ENCODE assay signal across 27 cellular contexts in genomic region chr19:56094449-56094848, GRCh38.
"Had no signal": no experiment of that assay in that cellular context is flagged by ENCODE, and none has a peak within 500 bp of the region (broad histone marks: within the 10 kb centered on the region; RNA-seq: fewer than 3 reads in every experiment).

No MANE protein-coding gene starts in this region.

- DNase-seq: heart right ventricle; islet precursor cell; kidney glomerular epithelial cell; left colon; mammary epithelial cell; mesenchymal stem cell; naive B cell; natural killer cell; nephron progenitor cell; occipital lobe; ovary; right lobe of liver; stimulated activated CD4-positive, alpha-beta T cell treated with anti-CD3 and anti-CD28 coated beads, Interleukin-2, amount 100 ng/mL, for 24 hours; stimulated activated CD4-positive, alpha-beta T cell treated with anti-CD3 and anti-CD28 coated beads, Interleukin-4, amount 100 ng/mL, for 1 hour; stimulated activated naive CD4-positive, alpha-beta T cell treated with Interleukin-2 at 50 U/mL for 16 hours; stimulated activated naive CD8-positive, alpha-beta T cell treated with anti-CD3 and anti-CD28 coated beads, Interleukin-15, amount 100 ng/mL, for 72 hours; substantia nigra; uterus had no signal

- H3K27ac ChIP-seq: heart right ventricle, hepatocyte, left lung, lower lobe of right lung, neural progenitor cell, neutrophil, ovary, right atrium auricular region, right lobe of liver, tibial nerve, uterus had no signal

- H3K27me3 ChIP-seq: heart right ventricle, hepatocyte, left lung, neural progenitor cell, neutrophil, ovary, right atrium auricular region, right lobe of liver, tibial nerve, uterus had no signal

- H2AFZ ChIP-seq: hepatocyte, neural progenitor cell had no signal

- H3K4me2 ChIP-seq: hepatocyte, neural progenitor cell, smooth muscle cell had no signal

- H3K9me3 ChIP-seq: heart right ventricle, left lung, lower lobe of right lung, neutrophil, ovary, right atrium auricular region, right lobe of liver, tibial nerve, uterus had no signal

- H3K4me1 ChIP-seq: lower lobe of right lung, neural progenitor cell, right lobe of liver, uterus had no signal

- ATAC-seq: heart right ventricle; left colon; left lung; lower lobe of right lung; natural killer cell; right lobe of liver; stimulated activated effector memory CD8-positive, alpha-beta T cell treated with anti-CD3 and anti-CD28 coated beads, Interleukin-12 subunit alpha, Interleukin-12 subunit beta, amount 100 ng/mL, for 72 hours; stimulated activated naive CD8-positive, alpha-beta T cell treated with anti-CD3 and anti-CD28 coated beads, Interleukin-15, amount 100 ng/mL, for 72 hours had no signal

- H3K36me3 ChIP-seq: neural progenitor cell, ovary, right atrium auricular region, uterus had no signal

- H3K4me3 ChIP-seq: heart right ventricle, hepatocyte, left lung, lower lobe of right lung, neural progenitor cell, ovary, right atrium auricular region, right lobe of liver, smooth muscle cell, tibial nerve, uterus had no signal
